In the genomic region with DNA sequence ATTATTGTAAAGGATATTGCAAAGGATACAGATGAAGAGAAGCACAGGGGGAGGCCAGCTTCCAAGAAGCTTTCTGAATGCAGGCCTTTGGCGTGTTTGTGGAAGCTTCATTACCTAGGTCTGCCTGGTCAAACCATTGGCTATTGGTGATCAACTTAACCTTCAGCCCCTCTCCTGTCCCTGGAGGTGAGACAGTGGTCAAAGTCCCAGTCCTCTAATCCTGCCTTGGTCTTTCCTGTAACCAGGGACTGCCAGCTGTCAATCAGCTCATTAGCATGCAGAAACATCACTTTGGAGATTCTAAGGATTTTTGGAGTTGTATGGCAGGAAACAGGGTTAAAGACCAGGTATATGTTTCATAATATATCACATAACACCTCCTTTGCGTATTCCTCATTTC, we compare ENCODE assay signal across 19 cellular contexts.
"Had no signal": no experiment of that assay in that cellular context is flagged by ENCODE, and none has a peak within 500 bp of the region (broad histone marks: within the 10 kb centered on the region; RNA-seq: fewer than 3 reads in every experiment).

No MANE protein-coding gene starts in this region.

- H3K9me3 ChIP-seq: heart left ventricle, pancreas, right lobe of liver, stomach, upper lobe of left lung, uterus had no signal

- ATAC-seq: heart left ventricle; left colon; natural killer cell; pancreas; stimulated activated naive B cell treated with anti-CD40 and anti-IgM and Interleukin-4, amounts not matched to agents 10 μg/mL and 1 μg/mL and 100 μg/mL, for 72 hours had no signal

- H3K4me3 ChIP-seq: heart left ventricle, pancreas, right lobe of liver, stomach, upper lobe of left lung, uterus had no signal

- H3K27me3 Mint-ChIP-seq: progenitor cell of endocrine pancreas had no signal

- H3K36me3 Mint-ChIP-seq: natural killer cell; stimulated activated naive B cell treated with anti-CD40 and anti-IgM and Interleukin-4, amounts not matched to agents 10 μg/mL and 1 μg/mL and 100 μg/mL, for 72 hours had no signal

- H3K4me3 Mint-ChIP-seq: endodermal cell; natural killer cell; stimulated activated naive B cell treated with anti-CD40 and anti-IgM and Interleukin-4, amounts not matched to agents 10 μg/mL and 1 μg/mL and 100 μg/mL, for 72 hours had no signal

- H3K4me1 ChIP-seq: pancreas had no signal

- H3K36me3 ChIP-seq: pancreas, right lobe of liver, upper lobe of left lung, uterus had no signal

- H3K4me1 Mint-ChIP-seq: natural killer cell had no signal

- H3K9me3 Mint-ChIP-seq: endodermal cell; natural killer cell; stimulated activated naive B cell treated with anti-CD40 and anti-IgM and Interleukin-4, amounts not matched to agents 10 μg/mL and 1 μg/mL and 100 μg/mL, for 72 hours had no signal

- H3K27ac Mint-ChIP-seq: endodermal cell; natural killer cell; progenitor cell of endocrine pancreas; stimulated activated naive B cell treated with anti-CD40 and anti-IgM and Interleukin-4, amounts not matched to agents 10 μg/mL and 1 μg/mL and 100 μg/mL, for 72 hours had no signal

- H3K27me3 ChIP-seq: heart left ventricle, pancreas, right lobe of liver, stomach, upper lobe of left lung, uterus had no signal

- H3K27ac ChIP-seq: heart left ventricle, pancreas, right lobe of liver, stomach, uterus had no signal

- DNase-seq: dermis blood vessel endothelial cell; effector CD4-positive, alpha-beta T cell; endodermal cell; foreskin melanocyte; heart left ventricle; hippocampal formation; left colon; mammary epithelial cell; natural killer cell; occipital lobe; pancreas; right lobe of liver; stimulated activated CD4-positive, alpha-beta T cell treated with anti-CD3 and anti-CD28 coated beads, Interleukin-2, amount 100 ng/mL, for 24 hours; stimulated activated CD4-positive, alpha-beta T cell treated with anti-CD3 and anti-CD28 coated beads, Interleukin-4, amount 100 ng/mL, for 4 hours; stimulated activated naive B cell treated with anti-CD40 and anti-IgM and Interleukin-4, amounts not matched to agents 10 μg/mL and 1 μg/mL and 100 μg/mL, for 72 hours; stomach; upper lobe of left lung; uterus had no signal
